In the genomic region with DNA sequence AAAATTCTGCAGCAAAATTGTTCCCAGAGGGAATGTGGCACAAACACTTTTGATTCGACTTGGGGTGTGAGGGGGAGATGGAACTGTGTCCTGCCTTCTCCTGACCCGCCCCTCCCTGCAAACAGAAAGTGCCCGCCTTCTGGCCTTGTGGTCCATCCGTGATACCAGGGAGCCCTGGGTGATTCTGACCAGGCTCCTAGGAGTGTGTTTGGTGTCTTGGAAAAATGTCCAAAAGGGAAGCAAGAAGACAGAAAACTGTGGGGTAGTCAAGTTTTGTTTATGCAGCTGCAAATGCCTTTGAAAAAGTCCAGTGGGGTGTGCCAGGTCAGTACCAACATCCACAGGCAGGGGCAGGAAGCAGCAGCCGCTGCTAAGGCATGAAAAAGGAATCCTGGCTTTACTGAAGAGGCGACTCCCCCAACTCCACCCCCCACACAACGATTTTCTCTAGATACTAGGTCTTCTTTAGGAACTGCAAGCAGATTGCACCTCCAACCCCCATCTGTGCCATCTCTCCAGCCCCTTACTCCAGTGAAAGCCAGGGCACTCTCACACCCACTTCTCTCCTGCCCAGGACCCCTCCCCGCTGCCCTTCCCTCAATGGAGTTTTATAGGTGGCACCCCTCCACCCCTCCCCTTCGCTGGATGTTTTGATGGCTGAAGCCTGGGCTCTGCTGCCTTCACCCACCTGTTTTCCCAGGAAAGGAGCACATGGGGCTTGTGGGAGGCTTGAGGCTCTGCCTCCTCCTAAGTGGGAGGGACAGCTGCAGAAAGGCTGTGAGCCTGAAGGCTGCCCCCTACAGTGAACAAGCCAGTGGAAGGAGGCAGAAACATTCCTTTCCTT, we compare ENCODE assay signal across 9 cellular contexts.
A peak's percentile ranks its signal among the peaks of the same experiment; 100 is the strongest.
DNase-seq lines count a peak whose midpoint lies in the region; ATAC-seq and TF ChIP-seq lines count a peak whose summit lies in the region.
"Had no signal": no experiment of that assay in that cellular context is flagged by ENCODE, and none has a peak within 500 bp of the region (broad histone marks: within the 10 kb centered on the region; RNA-seq: fewer than 3 reads in every experiment).

No MANE protein-coding gene starts in this region.

- H3K9me3 Mint-ChIP-seq in mesothelial cell of epicardium: no peaks in the 10 kb centered on the region

- no peak for TF ChIP-seq POLR2A in breast epithelium (IDR thresholded peaks at IDR 0.05)

- no peaks in the 10 kb centered on the region for H3K9me3 ChIP-seq in breast epithelium
- H3K9me3 ChIP-seq: pancreas had no signal

- ATAC-seq in GM21447 (IDR thresholded peaks at IDR 0.05; ENCODE audit: unreplicated experiment): no peak
- ATAC-seq in HG03457 (IDR thresholded peaks at IDR 0.05; ENCODE audit: unreplicated experiment): no peak
- ATAC-seq in GM19397 (IDR thresholded peaks at IDR 0.05; ENCODE audit: unreplicated experiment): no peak

- H3K27ac Mint-ChIP-seq in mesothelial cell of epicardium: no peak overlapping the region

- no peaks in the 10 kb centered on the region for H3K4me1 ChIP-seq in breast epithelium
- H3K4me1 ChIP-seq: pancreas had no signal

- intact Hi-C loops in breast epithelium (cut with DNase I; ENCODE audit: low total_unique reads): no loop called here

- TF ChIP-seq CTCF in breast epithelium (IDR thresholded peaks at IDR 0.05): peak in 2 of 3 donors; percentile 25 to 35
- TF ChIP-seq CTCF in mesothelial cell of epicardium (IDR thresholded peaks at IDR 0.05; ENCODE audit: unreplicated experiment): peak; percentile 53

- H3K4me3 Mint-ChIP-seq in mesothelial cell of epicardium: no peak overlapping the region

- DNase-seq in AG20443 (ENCODE audit: low spot score): peak; percentile 71
- DNase-seq in KBM-7: peak; percentile 47
- DNase-seq in breast epithelium (ENCODE audit: low spot score in 2 of 2): no peak
- DNase-seq in mesothelial cell of epicardium (ENCODE audit: low spot score in 2 of 2, unreplicated experiment in 2 of 2): no peak
- no peak for DNase-seq in NCI-H2171 treated with DMSO at 0.1 percent for 48 hours (lab: John Stamatoyannopoulos, UW)
- DNase-seq: pancreas had no signal

- no peaks in the 10 kb centered on the region for H3K27me3 ChIP-seq in breast epithelium
- H3K27me3 ChIP-seq: pancreas had no signal

- H3K36me3 ChIP-seq in breast epithelium: no peaks in the 10 kb centered on the region
- H3K36me3 ChIP-seq: pancreas had no signal

- H3K4me3 ChIP-seq in breast epithelium: no peak overlapping the region
- H3K4me3 ChIP-seq: pancreas had no signal

- no peaks in the 10 kb centered on the region for H3K27me3 Mint-ChIP-seq in mesothelial cell of epicardium (ENCODE audit: low read depth)

- peak overlapping the region; percentile 42 to 71 for H3K27ac ChIP-seq in breast epithelium
- H3K27ac ChIP-seq: pancreas had no signal

- peaks cover 16% of the 10 kb centered on the region for H3K4me1 Mint-ChIP-seq in mesothelial cell of epicardium

- no peaks in the 10 kb centered on the region for H3K36me3 Mint-ChIP-seq in mesothelial cell of epicardium

- in situ Hi-C loops in KBM-7 (cut with MboI; ENCODE audit: low pct_unique_long_range_greater_than_20kb, low sequenced_read_pairs): no loop called here

Comparison
In these comparisons a context has a peak if more than half of its experiments do, and no peak if none do; other contexts are left out.
1. DNase-seq: peak in AG20443 (single experiment) and KBM-7 (single experiment); none in breast epithelium (0 of 2), mesothelial cell of epicardium (0 of 2) and NCI-H2171 treated with DMSO at 0.1 percent for 48 hours (single experiment).